Comparison of ENCODE assay signal across 9 cellular contexts in the genomic region with DNA sequence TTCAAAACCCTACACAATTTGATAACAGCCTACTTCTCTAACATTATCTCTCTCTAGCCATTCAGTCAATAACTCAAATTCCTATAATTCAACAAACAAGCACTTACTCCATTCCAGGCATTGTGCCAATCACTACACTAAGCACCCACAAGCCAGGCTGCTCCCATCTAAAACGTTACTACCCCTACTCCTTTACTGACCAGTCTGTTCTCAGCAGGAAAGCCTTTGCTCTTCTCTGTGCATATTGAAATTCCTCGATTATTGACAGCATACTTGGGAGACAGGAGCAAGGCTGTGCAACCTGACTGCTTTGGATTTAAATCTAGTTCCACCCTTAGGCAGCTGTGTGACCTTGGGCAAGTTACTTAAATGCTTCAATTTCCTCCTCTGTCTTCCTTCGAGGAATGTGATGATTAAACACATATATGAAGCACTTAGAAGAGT.
DNase-seq lines count a peak whose midpoint lies in the region; ATAC-seq, FAIRE-seq and TF ChIP-seq lines count a peak whose summit lies in the region.
"Had no signal": no experiment of that assay in that cellular context is flagged by ENCODE, and none has a peak within 500 bp of the region (broad histone marks: within the 10 kb centered on the region; RNA-seq: fewer than 3 reads in every experiment).

No MANE protein-coding gene starts in this region.

- H3K36me3 ChIP-seq in astrocyte (ENCODE audit: insufficient read depth, low read length) (no peaks in the 10 kb centered on the region), left lung (no peaks in the 10 kb centered on the region), A673 (ENCODE audit: insufficient read depth, low read length, poor library complexity, severe bottlenecking) (no peaks in the 10 kb centered on the region)

- no peak overlapping the region for H3K9ac ChIP-seq in astrocyte (ENCODE audit: low read length)

- BruUV-seq in A673 (replicated peaks; lab: Mats Ljungman, UMichigan), result no TSS peak

- H3K9me3 ChIP-seq in astrocyte (ENCODE audit: insufficient read depth, low read depth, low read length) (no peaks in the 10 kb centered on the region), left lung (no peaks in the 10 kb centered on the region), A673 (ENCODE audit: low read depth, low read length, poor library complexity, severe bottlenecking) (no peaks in the 10 kb centered on the region)

- H3K4me3 ChIP-seq in astrocyte (ENCODE audit: insufficient read depth, low read depth, low read length), result no peak overlapping the region
- no peak overlapping the region for H3K4me3 ChIP-seq in left lung
- H3K4me3 ChIP-seq in A673 (ENCODE audit: low read depth, low read length, poor library complexity, severe bottlenecking), result no peak overlapping the region

- intact Hi-C loops in left lung (cut with DNase I) (no loop called here), A673 (cut with micrococcal nuclease; ENCODE audit: unreplicated experiment) (no loop called here)

- CTCF ChIA-PET in A673 (lab: Charles Lee), result no interaction called here

- ATAC-seq in left lung, result peak; percentile 86
- no peak for ATAC-seq in GM21526 (IDR thresholded peaks at IDR 0.05; ENCODE audit: low FRiP score, unreplicated experiment)
- ATAC-seq in HG02852 (IDR thresholded peaks at IDR 0.05; ENCODE audit: unreplicated experiment), result no peak

- no peaks in the 10 kb centered on the region for H4K20me1 ChIP-seq in astrocyte (ENCODE audit: insufficient read depth, low read length)

- H3K4me1 ChIP-seq in astrocyte (ENCODE audit: insufficient read depth, low read length) (peaks cover 20% of the 10 kb centered on the region), left lung (peaks cover 0 to 8% of the 10 kb centered on the region in 2 donors), A673 (ENCODE audit: insufficient read depth, low read length, poor library complexity, severe bottlenecking) (no peaks in the 10 kb centered on the region)

- no peaks in the 10 kb centered on the region for H3K79me2 ChIP-seq in astrocyte (ENCODE audit: insufficient read depth, low read length)

- FAIRE-seq in astrocyte (lab: Jason Lieb, UNC), result peak; percentile 88

- H3K27me3 Mint-ChIP-seq in astrocyte (ENCODE audit: low read depth, unreplicated experiment), result no peaks in the 10 kb centered on the region

- H3K4me2 ChIP-seq in astrocyte (ENCODE audit: low read length), result peak overlapping the region; percentile 11

- H3K27me3 ChIP-seq in astrocyte (ENCODE audit: insufficient read depth, low read length), result no peaks in the 10 kb centered on the region
- no peaks in the 10 kb centered on the region for H3K27me3 ChIP-seq in left lung
- H3K27me3 ChIP-seq in A673 (replicated peaks; ENCODE audit: insufficient read depth, low read depth, low read length, poor library complexity), result peaks cover 21% of the 10 kb centered on the region

- no peak overlapping the region for H3K4me3 Mint-ChIP-seq in astrocyte (ENCODE audit: unreplicated experiment)

- H3K9me3 Mint-ChIP-seq in astrocyte (ENCODE audit: unreplicated experiment), result no peaks in the 10 kb centered on the region

- H2AFZ ChIP-seq in astrocyte (ENCODE audit: low read depth, low read length), result no peak overlapping the region

- no peak overlapping the region for H3K27ac Mint-ChIP-seq in astrocyte (ENCODE audit: unreplicated experiment)

- DNase-seq in GM03348 (ENCODE audit: low spot score), result peak; percentile 22
- peak; percentile 4 for DNase-seq in NCI-H146 (lab: John Stamatoyannopoulos, UW)
- peak; percentile 85 for DNase-seq in astrocyte (ENCODE audit: low read depth)
- no peak for DNase-seq in left lung
- DNase-seq in A673 (ENCODE audit: low spot score), result no peak
- DNase-seq in RPMI8226, result no peak
- DNase-seq: T-helper 2 cell had no signal

- H3K27ac ChIP-seq in astrocyte (ENCODE audit: low read depth, low read length) (no peak overlapping the region), left lung (no peak overlapping the region), A673 (ENCODE audit: low read depth, low read length, poor library complexity, severe bottlenecking) (no peak overlapping the region)

- no peaks in the 10 kb centered on the region for H3K36me3 Mint-ChIP-seq in astrocyte (ENCODE audit: low read depth, unreplicated experiment)

- H3K4me1 Mint-ChIP-seq in astrocyte (ENCODE audit: low read depth, unreplicated experiment), result peaks cover 29% of the 10 kb centered on the region

- POLR2A ChIA-PET in A673 (lab: Charles Lee; ENCODE audit: low non-redundant PET), result no interaction called here

- TF ChIP-seq CTCF in astrocyte (IDR thresholded peaks at IDR 0.05; ENCODE audit: insufficient read depth, low read depth, low read length) (no peak), left lung (IDR thresholded peaks at IDR 0.05) (no peak), A673 (conservative IDR thresholded peaks at IDR 0.05; ENCODE audit: low read depth, low read length) (no peak)

Comparison
In these comparisons a context has a peak if more than half of its experiments do, and no peak if none do; other contexts are left out.
1. DNase-seq: peak in GM03348 (single experiment), NCI-H146 (single experiment) and astrocyte (single experiment); none in left lung (0 of 2), A673 (single experiment) and RPMI8226 (single experiment).